Comparison of ENCODE assay signal across 9 cellular contexts in the genomic region with DNA sequence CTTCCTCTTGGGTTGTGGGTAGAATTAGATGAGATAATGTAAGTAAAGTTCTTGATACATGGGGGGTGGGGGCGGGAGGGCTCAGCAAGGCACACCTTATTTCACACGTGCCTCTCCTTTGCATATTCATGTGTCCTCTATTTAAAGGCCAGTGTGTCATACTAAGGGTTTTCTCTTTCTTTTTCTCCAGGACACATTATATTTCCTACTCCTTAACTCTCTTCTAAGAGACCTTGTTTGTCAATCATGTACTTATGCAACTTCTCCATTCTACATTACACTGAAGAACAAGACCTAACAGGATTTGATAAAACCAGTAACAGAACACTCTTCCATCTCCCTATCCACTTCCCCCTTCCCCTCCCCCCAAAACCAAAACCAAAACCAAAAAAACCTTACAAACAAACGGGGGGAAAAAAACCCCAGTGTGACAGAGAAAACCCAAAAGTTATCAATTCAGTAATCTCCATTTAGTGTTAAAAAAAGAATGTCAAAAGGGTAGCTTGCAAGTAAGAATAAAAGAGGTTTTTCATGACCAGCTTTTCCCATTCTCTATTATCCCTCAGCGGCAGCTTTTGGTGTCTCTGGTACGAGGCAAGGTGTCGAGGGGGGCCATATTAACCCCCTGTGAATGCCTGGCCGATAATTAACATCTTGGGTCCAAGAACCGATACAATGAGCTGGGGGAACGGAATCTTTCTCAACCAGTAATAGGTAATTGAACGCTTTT.
A peak's percentile ranks its signal among the peaks of the same experiment; 100 is the strongest.
DNase-seq lines count a peak whose midpoint lies in the region; ATAC-seq and TF ChIP-seq lines count a peak whose summit lies in the region.
"Had no signal": no experiment of that assay in that cellular context is flagged by ENCODE, and none has a peak within 500 bp of the region (broad histone marks: within the 10 kb centered on the region; RNA-seq: fewer than 3 reads in every experiment).

No MANE protein-coding gene starts in this region.

- peak; percentile 35 for ATAC-seq in GM18519 (IDR thresholded peaks at IDR 0.05; ENCODE audit: low FRiP score, unreplicated experiment)
- no peak for ATAC-seq in HG02763 (IDR thresholded peaks at IDR 0.05; ENCODE audit: unreplicated experiment)
- ATAC-seq in GM21529 (IDR thresholded peaks at IDR 0.05; ENCODE audit: unreplicated experiment), result no peak

- peak overlapping the region; percentile 57 for H3K4me3 ChIP-seq in astrocyte of the cerebellum (ENCODE audit: low read depth, low read length)
- peak overlapping the region; percentile 56 for H3K4me3 ChIP-seq in kidney epithelial cell (ENCODE audit: low read depth, low read length)
- H3K4me3 ChIP-seq: SJSA1 had no signal

- no peaks in the 10 kb centered on the region for H3K36me3 Mint-ChIP-seq in activated CD4-positive, alpha-beta memory T cell treated with anti-CD3 and anti-CD28 coated beads for 36 hours

- intact Hi-C loops in activated CD4-positive, alpha-beta memory T cell treated with anti-CD3 and anti-CD28 coated beads for 36 hours (cut with micrococcal nuclease), result no loop called here

- no peaks in the 10 kb centered on the region for H3K9me3 Mint-ChIP-seq in activated CD4-positive, alpha-beta memory T cell treated with anti-CD3 and anti-CD28 coated beads for 36 hours

- in situ Hi-C loops in astrocyte of the cerebellum (cut with HindIII; ENCODE audit: low sequenced_read_pairs), result loop anchor here (25.0 kb wide), 1 partner anchor 442 kb away; no protein-coding TSS in a partner anchor

- peaks cover 31% of the 10 kb centered on the region for H3K27me3 Mint-ChIP-seq in activated CD4-positive, alpha-beta memory T cell treated with anti-CD3 and anti-CD28 coated beads for 36 hours

- H3K27ac ChIP-seq in temporal lobe (ENCODE audit: low read depth, low read length), result peak overlapping the region; percentile 87
- H3K27ac ChIP-seq: SJSA1 had no signal

- POLR2A ChIA-PET in activated CD4-positive, alpha-beta memory T cell treated with anti-CD3 and anti-CD28 coated beads for 36 hours (lab: Charles Lee), result no interaction called here

- H3K4me1 Mint-ChIP-seq in activated CD4-positive, alpha-beta memory T cell treated with anti-CD3 and anti-CD28 coated beads for 36 hours (ENCODE audit: low read depth), result no peaks in the 10 kb centered on the region

- no peak overlapping the region for H3K4me3 Mint-ChIP-seq in activated CD4-positive, alpha-beta memory T cell treated with anti-CD3 and anti-CD28 coated beads for 36 hours

- TF ChIP-seq CTCF in astrocyte of the cerebellum (IDR thresholded peaks at IDR 0.05; ENCODE audit: low read depth, low read length, missing control alignments) (no peak), kidney epithelial cell (IDR thresholded peaks at IDR 0.05; ENCODE audit: insufficient read depth, low read length, poor library complexity, severe bottlenecking) (no peak)

- DNase-seq in NAMALWA (ENCODE audit: low spot score) (peak; percentile 71), astrocyte of the cerebellum (ENCODE audit: low read depth) (no peak), kidney epithelial cell (ENCODE audit: low read depth) (no peak)
- DNase-seq in activated CD4-positive, alpha-beta memory T cell treated with anti-CD3 and anti-CD28 coated beads for 36 hours, result no peak

- no peaks in the 10 kb centered on the region for H3K36me3 ChIP-seq in kidney epithelial cell (ENCODE audit: control insufficient read depth, insufficient read depth, low read length)
- H3K36me3 ChIP-seq: SJSA1 had no signal

- CTCF ChIA-PET in activated CD4-positive, alpha-beta memory T cell treated with anti-CD3 and anti-CD28 coated beads for 36 hours (lab: Charles Lee), result no interaction called here

- no peak overlapping the region for H3K27ac Mint-ChIP-seq in activated CD4-positive, alpha-beta memory T cell treated with anti-CD3 and anti-CD28 coated beads for 36 hours

- H3K27me3 ChIP-seq in kidney epithelial cell (ENCODE audit: control insufficient read depth, insufficient read depth, low read length), result no peaks in the 10 kb centered on the region
- H3K27me3 ChIP-seq: SJSA1 had no signal
